In the genomic region with DNA sequence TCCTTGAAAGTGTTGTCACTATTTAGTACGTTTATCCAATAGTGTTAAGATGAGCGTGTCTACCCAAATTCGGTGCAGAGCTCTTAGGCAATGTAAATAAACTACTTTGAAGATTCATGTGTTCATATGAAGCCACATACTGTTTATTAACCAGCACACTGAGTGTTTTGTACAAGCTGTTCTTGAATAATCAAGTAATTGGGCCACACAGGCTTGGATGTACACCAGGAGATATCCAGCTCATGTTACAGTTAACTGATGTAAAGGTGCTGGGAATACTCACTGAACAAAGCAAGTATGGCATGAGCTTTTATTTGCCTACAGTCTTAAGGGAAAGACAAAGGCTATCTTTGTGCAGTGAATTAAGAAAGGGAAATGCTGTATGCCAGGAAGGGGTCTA, we compare ENCODE assay signal across 8 cellular contexts.
DNase-seq lines count a peak whose midpoint lies in the region; ATAC-seq and TF ChIP-seq lines count a peak whose summit lies in the region.

No MANE protein-coding gene starts in this region.

- H3K27ac ChIP-seq in DND-41 (ENCODE audit: low read length) = peak overlapping the region; percentile 87
- H3K27ac ChIP-seq in effector memory CD4-positive, alpha-beta T cell (ENCODE audit: insufficient read depth, low read length, poor library complexity, severe bottlenecking) = peak overlapping the region; percentile 96

- TF ChIP-seq CTCF in DND-41 (IDR thresholded peaks at IDR 0.05; ENCODE audit: borderline replicate concordance, extremely low read depth, low read length, poor library complexity, severe bottlenecking) = no peak

- H3K4me3 ChIP-seq in DND-41 (ENCODE audit: low read depth in 1 of 2, low read length in 2 of 2) = peak overlapping the region; percentile 41 to 61; a peak in 3 of 4 replicates
- H3K4me3 ChIP-seq in effector memory CD4-positive, alpha-beta T cell (ENCODE audit: insufficient read depth, low read depth, low read length, poor library complexity, severe bottlenecking) = peak overlapping the region; percentile 79
- H3K4me3 ChIP-seq in neuron (ENCODE audit: low read length) = peak overlapping the region; percentile 97

- H2AFZ ChIP-seq in DND-41 (ENCODE audit: low read depth, low read length) (peak overlapping the region; percentile 92), neuron (ENCODE audit: low read depth, low read length) (peak overlapping the region; percentile 96)

- no peaks in the 10 kb centered on the region for H3K27me3 ChIP-seq in DND-41 (ENCODE audit: insufficient read depth, low read length, poor library complexity)
- no peaks in the 10 kb centered on the region for H3K27me3 ChIP-seq in effector memory CD4-positive, alpha-beta T cell (replicated peaks; ENCODE audit: control insufficient read depth, insufficient read depth, low read length, poor library complexity, severe bottlenecking)
- H3K27me3 ChIP-seq in neuron (ENCODE audit: insufficient read depth, low read length) = no peaks in the 10 kb centered on the region

- H3K4me1 ChIP-seq in DND-41 (ENCODE audit: insufficient read depth, low read length) (peaks cover 43% of the 10 kb centered on the region), neuron (ENCODE audit: insufficient read depth, low read length) (peaks cover 5% of the 10 kb centered on the region)
- H3K4me1 ChIP-seq in effector memory CD4-positive, alpha-beta T cell (ENCODE audit: control insufficient read depth, insufficient read depth, low read length, poor library complexity, severe bottlenecking) = peaks cover 19% of the 10 kb centered on the region

- peak overlapping the region; percentile 67 for H3K9ac ChIP-seq in DND-41 (ENCODE audit: low read depth, low read length)

- peak overlapping the region; percentile 56 for H3K4me2 ChIP-seq in DND-41 (ENCODE audit: insufficient read depth, low read length)

- peaks cover 13% of the 10 kb centered on the region for H4K20me1 ChIP-seq in DND-41 (ENCODE audit: insufficient read depth, low read length)

- ATAC-seq in DND-41 (ENCODE audit: insufficient read depth, low read depth) = no peak
- no peak for ATAC-seq in GM18873 (IDR thresholded peaks at IDR 0.05; ENCODE audit: low FRiP score, unreplicated experiment)
- ATAC-seq in GM21723 (IDR thresholded peaks at IDR 0.05; ENCODE audit: unreplicated experiment) = no peak

- peaks cover 46% of the 10 kb centered on the region for H3K79me2 ChIP-seq in DND-41 (ENCODE audit: insufficient read depth, low read length)

- DNase-seq in DND-41 (no peak), NCI-H2196 (lab: John Stamatoyannopoulos, UW; ENCODE audit: unreplicated experiment) (peak; percentile 43), SIG-M5 treated with dmso at 0.1 percent for 504 hours (lab: John Stamatoyannopoulos, UW; ENCODE audit: unreplicated experiment) (no peak), middle frontal gyrus (ENCODE audit: extremely low spot score, low spot score) (no peak)
- DNase-seq in effector memory CD4-positive, alpha-beta T cell = no peak

- H3K9me3 ChIP-seq in DND-41 (ENCODE audit: insufficient read depth, low read length, severe bottlenecking) (no peaks in the 10 kb centered on the region), neuron (ENCODE audit: low read length) (peaks cover 12% of the 10 kb centered on the region)
- no peaks in the 10 kb centered on the region for H3K9me3 ChIP-seq in effector memory CD4-positive, alpha-beta T cell (ENCODE audit: control insufficient read depth, low read length)

- peaks cover 16% of the 10 kb centered on the region; the same call in 1 of the 2 replicates for H3K36me3 ChIP-seq in DND-41 (ENCODE audit: insufficient read depth, low read length)
- H3K36me3 ChIP-seq in effector memory CD4-positive, alpha-beta T cell (ENCODE audit: control insufficient read depth, insufficient read depth, low read length) = no peaks in the 10 kb centered on the region
- peaks cover 12% of the 10 kb centered on the region for H3K36me3 ChIP-seq in neuron (ENCODE audit: insufficient read depth, low read length)
